In the genomic region with DNA sequence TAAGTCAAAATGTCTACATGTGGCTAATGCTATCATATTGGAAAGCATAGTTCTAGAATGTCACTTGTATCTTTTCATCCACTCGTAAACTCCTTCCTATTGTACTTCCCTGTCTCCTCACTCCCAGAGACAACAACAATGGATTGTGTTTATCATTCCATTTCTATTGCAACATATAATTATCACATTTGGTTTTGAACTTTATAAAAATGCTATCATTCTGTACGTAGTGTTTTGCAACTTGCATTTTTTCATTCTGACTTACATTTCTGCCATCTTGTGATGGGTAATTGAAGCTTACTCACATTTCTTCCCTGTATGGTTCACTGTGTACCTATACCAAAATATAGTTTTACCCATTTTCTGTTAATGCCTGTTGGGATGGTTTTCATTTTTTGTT, we compare ENCODE assay signal across 2 cellular contexts.
TF ChIP-seq lines count a peak whose summit lies in the region.

No MANE protein-coding gene starts in this region.

TF ChIP-seq in HEK293, 187 proteins besides CTCF, POLR2A, EP300 and RAD21:
- TF ChIP-seq ZNF707 (tag by site-specific recombination; IDR thresholded peaks at IDR 0.05) (no peak), SP7 (tag by site-specific recombination; IDR thresholded peaks at IDR 0.05) (peak; percentile 33; the same call in 1 of the 2 replicates)
TF ChIP-seq in HEK293: peak in this region for 1.

TF ChIP-seq in K562, 482 proteins besides CTCF, POLR2A, EP300 and RAD21:
- TF ChIP-seq SRSF9 (IDR thresholded peaks at IDR 0.05; ENCODE audit: borderline replicate concordance, low read depth, low read length) (no peak), CEBPB (tag; IDR thresholded peaks at IDR 0.05) (peak; percentile 19; the same call in 1 of the 2 replicates)
